In genomic region chr3:12388185-12388584, GRCh38 we compare ENCODE assay signal across 33 cellular contexts.
"Had no signal": no experiment of that assay in that cellular context is flagged by ENCODE, and none has a peak within 500 bp of the region (broad histone marks: within the 10 kb centered on the region; RNA-seq: fewer than 3 reads in every experiment).

No MANE protein-coding gene starts in this region.

- FAIRE-seq: colon had no signal

- H3K4me3 Mint-ChIP-seq: activated CD4-positive, alpha-beta memory T cell treated with anti-CD3 and anti-CD28 coated beads for 36 hours; activated CD4-positive, alpha-beta T cell treated with anti-CD3 and anti-CD28 coated beads for 36 hours; activated CD4-positive, alpha-beta T cell treated with anti-CD3 and anti-CD28 coated beads, Interleukin-2, amount 10 ng/mL, durations not matched to agents 24 days and 14 days; activated naive CD4-positive, alpha-beta T cell treated with anti-CD3 and anti-CD28 coated beads for 36 hours; activated naive CD4-positive, alpha-beta T cell treated with anti-CD3 and anti-CD28 coated beads, Interleukin-2, amount 50 U/mL, for 24 hours; activated naive CD8-positive, alpha-beta T cell treated with anti-CD3 and anti-CD28 coated beads for 36 hours; activated naive CD8-positive, alpha-beta T cell treated with anti-CD3 and anti-CD28 coated beads, Interleukin-2, amount 50 U/mL, for 24 hours; activated T-cell treated with anti-CD3 and anti-CD28 coated beads, Interleukin-2, amount 50 U/mL, for 4 hours; effector memory CD8-positive, alpha-beta T cell; T-helper 17 cell; T-helper 2 cell treated with Interferon-gamma antibody and Interleukin-4, amounts not matched to agents 5 μg/mL and 100 μg/mL, for 36 hours had no signal

- H3K36me3 Mint-ChIP-seq: activated CD4-positive, alpha-beta memory T cell treated with anti-CD3 and anti-CD28 coated beads for 36 hours; activated naive CD4-positive, alpha-beta T cell treated with anti-CD3 and anti-CD28 coated beads, Interleukin-2, amount 50 U/mL, for 24 hours; activated naive CD8-positive, alpha-beta T cell treated with anti-CD3 and anti-CD28 coated beads for 36 hours had no signal

- H3K9me3 ChIP-seq: adrenal gland, body of pancreas, esophagus muscularis mucosa, gastrocnemius medialis had no signal

- H3K9me3 Mint-ChIP-seq: activated naive CD4-positive, alpha-beta T cell treated with anti-CD3 and anti-CD28 coated beads, Interleukin-2, amount 50 U/mL, for 24 hours; activated T-cell treated with anti-CD3 and anti-CD28 coated beads, Interleukin-2, amount 50 U/mL, for 4 hours; effector memory CD8-positive, alpha-beta T cell; T-helper 2 cell treated with Interferon-gamma antibody and Interleukin-4, amounts not matched to agents 5 μg/mL and 100 μg/mL, for 36 hours had no signal

- H3K4me3 ChIP-seq: adrenal gland, body of pancreas, esophagus muscularis mucosa, gastrocnemius medialis, heart left ventricle had no signal

- ATAC-seq: activated CD4-positive, alpha-beta T cell treated with anti-CD3 and anti-CD28 coated beads for 36 hours; activated naive CD8-positive, alpha-beta T cell treated with anti-CD3 and anti-CD28 coated beads, Interleukin-2, amount 50 U/mL, for 24 hours; activated T-cell treated with anti-CD3 and anti-CD28 coated beads, Interleukin-2, amount 50 U/mL, for 4 hours; body of pancreas; effector memory CD8-positive, alpha-beta T cell; foreskin keratinocyte; gastrocnemius medialis; heart left ventricle; T-helper 17 cell had no signal

- H3K4me1 Mint-ChIP-seq: activated naive CD4-positive, alpha-beta T cell treated with anti-CD3 and anti-CD28 coated beads, Interleukin-2, amount 50 U/mL, for 24 hours had no signal

- H3K27me3 Mint-ChIP-seq: T-helper 17 cell had no signal

- DNase-seq: activated CD4-positive, alpha-beta memory T cell treated with anti-CD3 and anti-CD28 coated beads for 36 hours; activated CD4-positive, alpha-beta T cell treated with anti-CD3 and anti-CD28 coated beads for 36 hours; activated CD4-positive, alpha-beta T cell treated with anti-CD3 and anti-CD28 coated beads, Interleukin-2, amount 10 ng/mL, durations not matched to agents 24 days and 14 days; activated CD4-positive, CD25-positive, alpha-beta regulatory T cell; activated CD4-positive, CD25-positive, alpha-beta regulatory T cell treated with anti-CD3 and anti-CD28 coated beads, Interleukin-2, amount 50 U/mL, for 72 hours; activated CD8-positive, alpha-beta memory T cell treated with anti-CD3 and anti-CD28 coated beads for 24 hours; activated effector memory CD4-positive, alpha-beta T cell treated with anti-CD3 and anti-CD28 coated beads, Interleukin-2, amount 50 U/mL, for 16 hours; activated naive CD4-positive, alpha-beta T cell treated with anti-CD3 and anti-CD28 coated beads for 36 hours; activated naive CD8-positive, alpha-beta T cell treated with anti-CD3 and anti-CD28 coated beads for 36 hours; activated naive CD8-positive, alpha-beta T cell treated with anti-CD3 and anti-CD28 coated beads, Interleukin-2, amount 50 U/mL, for 24 hours; activated T-cell treated with anti-CD3 and anti-CD28 coated beads, Interleukin-2, amount 50 U/mL, for 4 hours; adrenal gland; amygdala; aorta; body of pancreas; caudate nucleus; cortex of kidney; dermis blood vessel endothelial cell; effector CD4-positive, alpha-beta T cell; effector memory CD8-positive, alpha-beta T cell; erythroblast; foreskin keratinocyte; gastrocnemius medialis; glutamatergic neuron; heart left ventricle; T-helper 1 cell; T-helper 17 cell; T1000 had no signal

- H3K27me3 ChIP-seq: adrenal gland, body of pancreas, esophagus muscularis mucosa, heart left ventricle had no signal

- H3K4me1 ChIP-seq: adrenal gland, body of pancreas, esophagus muscularis mucosa, gastrocnemius medialis had no signal

- H3K36me3 ChIP-seq: adrenal gland, gastrocnemius medialis had no signal

- H3K27ac Mint-ChIP-seq: activated CD4-positive, alpha-beta memory T cell treated with anti-CD3 and anti-CD28 coated beads for 36 hours; activated CD4-positive, alpha-beta T cell treated with anti-CD3 and anti-CD28 coated beads for 36 hours; activated CD4-positive, alpha-beta T cell treated with anti-CD3 and anti-CD28 coated beads, Interleukin-2, amount 10 ng/mL, durations not matched to agents 24 days and 14 days; activated naive CD4-positive, alpha-beta T cell treated with anti-CD3 and anti-CD28 coated beads for 36 hours; activated naive CD4-positive, alpha-beta T cell treated with anti-CD3 and anti-CD28 coated beads, Interleukin-2, amount 50 U/mL, for 24 hours; activated naive CD8-positive, alpha-beta T cell treated with anti-CD3 and anti-CD28 coated beads for 36 hours; activated naive CD8-positive, alpha-beta T cell treated with anti-CD3 and anti-CD28 coated beads, Interleukin-2, amount 50 U/mL, for 24 hours; activated T-helper 2 cell treated with anti-CD3 and anti-CD28 coated beads, Interferon-gamma antibody, Interleukin-2, Interleukin-4, amounts not matched to agents 10 μg/mL and 5 μg/mL and 100 μg/mL, durations not matched to agents 14 hours and 24 hours and 36 hours; effector memory CD8-positive, alpha-beta T cell; T-helper 17 cell; T-helper 2 cell treated with Interferon-gamma antibody and Interleukin-4, amounts not matched to agents 5 μg/mL and 100 μg/mL, for 36 hours had no signal

- H3K27ac ChIP-seq: adrenal gland, body of pancreas, esophagus muscularis mucosa, foreskin keratinocyte, gastrocnemius medialis, heart left ventricle had no signal
